ENCODE assay signal across 28 cellular contexts in the genomic region with DNA sequence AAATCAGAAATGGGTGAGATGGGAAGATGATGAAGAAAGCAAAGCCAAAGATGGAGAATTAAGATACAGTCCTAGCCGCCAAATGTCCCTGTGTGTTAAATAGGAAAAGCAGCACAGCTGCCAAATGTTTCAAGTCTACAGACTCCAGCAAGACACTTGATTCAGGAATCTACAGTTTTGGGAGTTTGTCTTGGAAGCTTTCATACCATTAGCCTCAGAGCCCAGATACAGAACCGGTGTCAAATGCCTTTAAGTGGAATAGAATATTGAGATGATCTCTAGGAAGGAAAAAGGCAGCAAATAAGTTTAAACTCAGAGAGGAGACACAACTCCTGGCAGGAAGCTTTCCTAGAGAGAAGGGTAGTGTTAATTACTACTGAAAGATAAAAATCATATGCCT. TPM values are rescaled to one million over a fixed set of nuclear protein-coding genes. Genes with fewer than 3 reads are reported as not detected.
"Had no signal": no experiment of that assay in that cellular context is flagged by ENCODE, and none has a peak within 500 bp of the region (broad histone marks: within the 10 kb centered on the region; RNA-seq: fewer than 3 reads in every experiment).

No MANE protein-coding gene starts in this region.

- H3K9me3 ChIP-seq: adrenal gland had no signal

- DNase-seq: activated CD4-positive, alpha-beta memory T cell treated with anti-CD3 and anti-CD28 coated beads for 36 hours; activated CD4-positive, alpha-beta T cell treated with anti-CD3 and anti-CD28 coated beads for 36 hours; activated CD4-positive, alpha-beta T cell treated with anti-CD3 and anti-CD28 coated beads, Interleukin-2, amount 10 ng/mL, durations not matched to agents 24 days and 14 days; activated CD4-positive, CD25-positive, alpha-beta regulatory T cell; activated CD4-positive, CD25-positive, alpha-beta regulatory T cell treated with anti-CD3 and anti-CD28 coated beads, Interleukin-2, amount 50 U/mL, for 72 hours; activated CD8-positive, alpha-beta memory T cell treated with anti-CD3 and anti-CD28 coated beads, Interleukin-2, amount 10 ng/mL, durations not matched to agents 7 days and 5 days; activated CD8-positive, alpha-beta memory T cell treated with anti-CD3 and anti-CD28 coated beads, Interleukin-2, amount 50 U/mL, for 4 hours; activated CD8-positive, alpha-beta T cell treated with anti-CD3 and anti-CD28 coated beads, Interleukin-2, amount 10 ng/mL, durations not matched to agents 7 days and 5 days; activated effector memory CD4-positive, alpha-beta T cell treated with anti-CD3 and anti-CD28 coated beads, Interleukin-2, amount 50 U/mL, for 16 hours; activated naive CD4-positive, alpha-beta T cell treated with anti-CD3 and anti-CD28 coated beads for 36 hours; activated naive CD8-positive, alpha-beta T cell treated with anti-CD3 and anti-CD28 coated beads for 36 hours; activated naive CD8-positive, alpha-beta T cell treated with anti-CD3 and anti-CD28 coated beads, Interleukin-2, amount 50 U/mL, for 24 hours; activated T-cell treated with anti-CD3 and anti-CD28 coated beads, Interleukin-2, amount 50 U/mL, for 1 hour; activated T-cell treated with anti-CD3 and anti-CD28 coated beads, Interleukin-2, amount 50 U/mL, for 48 hours; adrenal gland; aorta; brain microvascular endothelial cell; caudate nucleus; cortex of kidney; dermis blood vessel endothelial cell; effector CD4-positive, alpha-beta T cell; foreskin fibroblast; head of caudate nucleus; T-helper 2 cell had no signal

- H3K4me1 ChIP-seq: adrenal gland had no signal

- H3K27ac ChIP-seq: adrenal gland, brain microvascular endothelial cell had no signal

- ATAC-seq: activated CD4-positive, alpha-beta T cell treated with anti-CD3 and anti-CD28 coated beads for 36 hours; activated CD8-positive, alpha-beta memory T cell treated with anti-CD3 and anti-CD28 coated beads, Interleukin-2, amount 10 ng/mL, durations not matched to agents 7 days and 5 days; activated CD8-positive, alpha-beta T cell treated with anti-CD3 and anti-CD28 coated beads, Interleukin-2, amount 10 ng/mL, durations not matched to agents 7 days and 5 days; activated naive CD8-positive, alpha-beta T cell treated with anti-CD3 and anti-CD28 coated beads, Interleukin-2, amount 50 U/mL, for 24 hours; esophagus mucosa had no signal

- H3K36me3 ChIP-seq: adrenal gland, brain microvascular endothelial cell had no signal

- FAIRE-seq: colon, endometrium, frontal cortex had no signal

- H3K4me3 ChIP-seq: adrenal gland had no signal

- H3K27me3 ChIP-seq: adrenal gland, brain microvascular endothelial cell had no signal

RNA-seq across cellular contexts. Expression of a gene that starts 30.2 kb away (rescaled TPM):
- total RNA-seq: activated naive CD4-positive, alpha-beta T cell treated with anti-CD3 and anti-CD28 coated beads for 36 hours; activated naive CD8-positive, alpha-beta T cell treated with anti-CD3 and anti-CD28 coated beads for 36 hours had no signal
